Comparison of ENCODE assay signal across 1 cellular context in genomic region chr5:141150993-141151325, GRCh38.
TF ChIP-seq lines count a peak whose summit lies in the region.

No MANE protein-coding gene starts in this region.

TF ChIP-seq in HepG2, 621 proteins besides CTCF, POLR2A, EP300 and RAD21:
- TF ChIP-seq GABPB1 (CRISPR knock-in tag; IDR thresholded peaks at IDR 0.05) (no peak), CREB1 (IDR thresholded peaks at IDR 0.05) (peak; percentile 88), CREB1 (CRISPR knock-in tag; IDR thresholded peaks at IDR 0.05) (no peak), ELF4 (CRISPR knock-in tag; IDR thresholded peaks at IDR 0.05; ENCODE audit: borderline replicate concordance) (no peak), E2F1 (CRISPR knock-in tag; IDR thresholded peaks at IDR 0.05) (no peak), ZSCAN20 (CRISPR knock-in tag; IDR thresholded peaks at IDR 0.05; ENCODE audit: borderline replicate concordance) (no peak), ATF7 (IDR thresholded peaks at IDR 0.05) (peak; percentile 89), ATF7 (CRISPR knock-in tag; IDR thresholded peaks at IDR 0.05) (no peak)
